In genomic region chr16:69313469-69313868, GRCh38 we compare ENCODE assay signal across 2 cellular contexts.
A peak's percentile ranks its signal among the peaks of the same experiment; 100 is the strongest.
TF ChIP-seq lines count a peak whose summit lies in the region.

No MANE protein-coding gene starts in this region.

TF ChIP-seq in IMR-90, 13 proteins besides CTCF, POLR2A, EP300 and RAD21:
- TF ChIP-seq MAFK (IDR thresholded peaks at IDR 0.05; ENCODE audit: low read depth, low read length) (no peak), ELK1 (IDR thresholded peaks at IDR 0.05; ENCODE audit: borderline replicate concordance, low read depth, low read length) (no peak), RCOR1 (IDR thresholded peaks at IDR 0.05; ENCODE audit: insufficient replicate concordance, low read length) (no peak), NFE2L2 (IDR thresholded peaks at IDR 0.05; ENCODE audit: low read depth, low read length) (no peak), BHLHE40 (IDR thresholded peaks at IDR 0.05; ENCODE audit: low read depth, low read length) (no peak)

TF ChIP-seq in K562, 482 proteins besides CTCF, POLR2A, EP300 and RAD21:
- TF ChIP-seq, protein P1, sequence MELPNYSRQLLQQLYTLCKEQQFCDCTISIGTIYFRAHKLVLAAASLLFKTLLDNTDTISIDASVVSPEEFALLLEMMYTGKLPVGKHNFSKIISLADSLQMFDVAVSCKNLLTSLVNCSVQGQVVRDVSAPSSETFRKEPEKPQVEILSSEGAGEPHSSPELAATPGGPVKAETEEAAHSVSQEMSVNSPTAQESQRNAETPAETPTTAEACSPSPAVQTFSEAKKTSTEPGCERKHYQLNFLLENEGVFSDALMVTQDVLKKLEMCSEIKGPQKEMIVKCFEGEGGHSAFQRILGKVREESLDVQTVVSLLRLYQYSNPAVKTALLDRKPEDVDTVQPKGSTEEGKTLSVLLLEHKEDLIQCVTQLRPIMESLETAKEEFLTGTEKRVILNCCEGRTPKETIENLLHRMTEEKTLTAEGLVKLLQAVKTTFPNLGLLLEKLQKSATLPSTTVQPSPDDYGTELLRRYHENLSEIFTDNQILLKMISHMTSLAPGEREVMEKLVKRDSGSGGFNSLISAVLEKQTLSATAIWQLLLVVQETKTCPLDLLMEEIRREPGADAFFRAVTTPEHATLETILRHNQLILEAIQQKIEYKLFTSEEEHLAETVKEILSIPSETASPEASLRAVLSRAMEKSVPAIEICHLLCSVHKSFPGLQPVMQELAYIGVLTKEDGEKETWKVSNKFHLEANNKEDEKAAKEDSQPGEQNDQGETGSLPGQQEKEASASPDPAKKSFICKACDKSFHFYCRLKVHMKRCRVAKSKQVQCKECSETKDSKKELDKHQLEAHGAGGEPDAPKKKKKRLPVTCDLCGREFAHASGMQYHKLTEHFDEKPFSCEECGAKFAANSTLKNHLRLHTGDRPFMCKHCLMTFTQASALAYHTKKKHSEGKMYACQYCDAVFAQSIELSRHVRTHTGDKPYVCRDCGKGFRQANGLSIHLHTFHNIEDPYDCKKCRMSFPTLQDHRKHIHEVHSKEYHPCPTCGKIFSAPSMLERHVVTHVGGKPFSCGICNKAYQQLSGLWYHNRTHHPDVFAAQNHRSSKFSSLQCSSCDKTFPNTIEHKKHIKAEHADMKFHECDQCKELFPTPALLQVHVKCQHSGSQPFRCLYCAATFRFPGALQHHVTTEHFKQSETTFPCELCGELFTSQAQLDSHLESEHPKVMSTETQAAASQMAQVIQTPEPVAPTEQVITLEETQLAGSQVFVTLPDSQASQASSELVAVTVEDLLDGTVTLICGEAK (IDR thresholded peaks at IDR 0.05) = peak; percentile 91
- TF ChIP-seq, protein P1 (CRISPR knock-in tag; IDR thresholded peaks at IDR 0.05) = peak; percentile 80
- no peak for TF ChIP-seq NFE2L1 (tag; IDR thresholded peaks at IDR 0.05; ENCODE audit: borderline replicate concordance, low read depth)
